In genomic region chr14:20455355-20456300, GRCh38 we compare ENCODE assay signal across 8 cellular contexts. TPM values are rescaled to one million over a fixed set of nuclear protein-coding genes. Genes with fewer than 3 reads are reported as not detected.
DNase-seq lines count a peak whose midpoint lies in the region; ATAC-seq and TF ChIP-seq lines count a peak whose summit lies in the region.

No MANE protein-coding gene starts in this region.

- H3K36me3 ChIP-seq in HUES64 (ENCODE audit: insufficient read depth, low read length), result peaks cover 71% of the 10 kb centered on the region
- peaks cover 0 to 64% of the 10 kb centered on the region in 2 donors for H3K36me3 ChIP-seq in psoas muscle (ENCODE audit: insufficient read depth in 1 of 2, low read depth in 1 of 2)

- H3K4me1 ChIP-seq in HUES64 (ENCODE audit: insufficient read depth, low read length) (peaks cover 15% of the 10 kb centered on the region; the same call in 1 of the 2 replicates), psoas muscle (peaks cover 40% of the 10 kb centered on the region)

- no peak overlapping the region for H3K4me3 Mint-ChIP-seq in T-cell

- DNase-seq in activated CD4-positive, alpha-beta T cell treated with anti-CD3 and anti-CD28 coated beads for 4 hours, result peak; percentile 49 to 55
- no peak for DNase-seq in activated CD4-positive, alpha-beta T cell treated with anti-CD3 and anti-CD28 coated beads for 1 hour
- DNase-seq in T-cell (peak in 20 of 34 experiments; percentile 74 to 87 (median 80)), fibroblast of the aortic adventitia (ENCODE audit: low read depth) (peak; percentile 91), psoas muscle (peak in 1 of 2 donors; percentile 50), hippocampal formation (lab: John Stamatoyannopoulos, UW) (no peak)

- H3K9me3 ChIP-seq in HUES64 (ENCODE audit: insufficient read depth, low read depth, low read length), result no peaks in the 10 kb centered on the region
- H3K9me3 ChIP-seq in psoas muscle, result no peaks in the 10 kb centered on the region

- POLR2A ChIA-PET in T-cell (lab: Charles Lee), result interaction anchor here (0.6 to 3.2 kb wide), 10 partner anchors 14 to 228 kb away, joined by 3 to 13 read pairs (median 4); partner anchors contain the start of genes PARP2 (in 1 of the 2) and TEP1 (in 1 of the 2)

- TF ChIP-seq CTCF in fibroblast of the aortic adventitia (IDR thresholded peaks at IDR 0.05; ENCODE audit: insufficient read depth, low read length) (no peak), psoas muscle (IDR thresholded peaks at IDR 0.05) (no peak)

- H3K36me3 Mint-ChIP-seq in T-cell, result peaks cover 39% of the 10 kb centered on the region

- 2% methylated on average over 39 of the region's 39 CpGs for WGBS in HUES64
- 1% methylated on average over 39 of the region's 39 CpGs for WGBS in psoas muscle, 3 donors

- CTCF ChIA-PET in T-cell (lab: Charles Lee), result interaction anchor here in 1 of 2 donors (0.5 to 2.8 kb wide), 8 partner anchors 22 to 1069 kb away, joined by 3 to 11 read pairs (median 4); partner anchors contain the start of gene TTC5

- H3K27me3 ChIP-seq in HUES64 (ENCODE audit: insufficient read depth, low read length) (no peaks in the 10 kb centered on the region), psoas muscle (ENCODE audit: insufficient read depth in 3 of 3, low read length in 2 of 3) (no peaks in the 10 kb centered on the region)

- H3K27ac ChIP-seq in HUES64 (ENCODE audit: low read depth, low read length) (peak overlapping the region; percentile 98), psoas muscle (peak overlapping the region; percentile 92)

- H3K9ac ChIP-seq in HUES64 (ENCODE audit: low read depth, low read length), result peak overlapping the region; percentile 99

- no peak overlapping the region for H3K27ac Mint-ChIP-seq in T-cell

- ATAC-seq in GM21526 (IDR thresholded peaks at IDR 0.05; ENCODE audit: low FRiP score, unreplicated experiment) (peak; percentile 47), T-cell (replicated peaks in 1 of 4) (peak; percentile 63 to 74 (median 64)), psoas muscle (peak; percentile 51 to 67 (median 54))

- no peaks in the 10 kb centered on the region for H3K9me3 Mint-ChIP-seq in T-cell

- H3K4me1 Mint-ChIP-seq in T-cell, result peaks cover 22 to 39% (median 32%) of the 10 kb centered on the region in 3 donors

- H3K27me3 Mint-ChIP-seq in T-cell, result no peaks in the 10 kb centered on the region

- intact Hi-C loops in psoas muscle (cut with DNase I), result loop anchor here (2.0 to 5.0 kb wide), 5 partner anchors 19 to 227 kb away; partner anchors contain the start of genes KLHL33 (in 1 of the 2), PARP2 (in 1 of the 2), RNASE4 (in 1 of the 2) and TEP1 (in 1 of the 2)

- H3K4me3 ChIP-seq in HUES64 (ENCODE audit: low read length) (peak overlapping the region; percentile 90), fibroblast of the aortic adventitia (ENCODE audit: low read depth, low read length) (peak overlapping the region; percentile 97), psoas muscle (peak overlapping the region; percentile 68)

RNA-seq across cellular contexts. Expression of gene APEX1, which starts 0.6 kb away (rescaled TPM):
- 343 TPM for polyA plus RNA-seq in HUES64 (2013, experiment 1 of 2)
- 344 TPM for polyA plus RNA-seq in HUES64 (2013, experiment 2 of 2)
- total RNA-seq in T-cell (100 to 1,000 TPM in 4 of 5 donors, 10 to 100 TPM in 1; 92.9 to 142 (median 120) TPM), fibroblast of the aortic adventitia (ENCODE audit: low replicate concordance) (58.8 and 358 TPM in 2 replicates), psoas muscle (10 to 100 TPM; 61.1 to 98.4 (median 85.8) TPM)
- polyA plus RNA-seq in psoas muscle, result 100 to 1,000 TPM in 1 of 3 donors, 10 to 100 TPM in 2; 90.0 to 111 (median 99.3) TPM

RNA-seq across cellular contexts. Expression of gene OSGEP, which starts 1.0 kb away (rescaled TPM):
- polyA plus RNA-seq in HUES64 (2013, experiment 1 of 2), result 32.5 TPM
- 26.3 TPM for polyA plus RNA-seq in HUES64 (2013, experiment 2 of 2)
- total RNA-seq in T-cell (10 to 100 TPM; 56.4 to 80.2 (median 61.5) TPM), fibroblast of the aortic adventitia (ENCODE audit: low replicate concordance) (31.2 and 45.6 TPM in 2 replicates), psoas muscle (10 to 100 TPM; 17.2 to 24.4 (median 18.6) TPM)
- 10 to 100 TPM; 16.6 to 24.3 (median 18.2) TPM for polyA plus RNA-seq in psoas muscle

RNA-seq across cellular contexts. Expression of gene PIP4P1, which starts 5.6 kb away (rescaled TPM):
- polyA plus RNA-seq in HUES64 (2013, experiment 1 of 2), result 28.4 TPM
- polyA plus RNA-seq in HUES64 (2013, experiment 2 of 2), result 30.2 TPM
- total RNA-seq in T-cell (10 to 100 TPM; 54.2 to 72.8 (median 57.5) TPM), fibroblast of the aortic adventitia (ENCODE audit: low replicate concordance) (23.7 and 25.3 TPM in 2 replicates), psoas muscle (10 to 100 TPM; 15.6 to 29.7 (median 20.7) TPM)
- polyA plus RNA-seq in psoas muscle, result 10 to 100 TPM; 23.0 to 56.5 (median 36.8) TPM

RNA-seq across cellular contexts. Expression of gene PNP, which starts 13.6 kb away (rescaled TPM):
- 77.1 TPM for polyA plus RNA-seq in HUES64 (2013, experiment 1 of 2)
- 67.5 TPM for polyA plus RNA-seq in HUES64 (2013, experiment 2 of 2)
- total RNA-seq in T-cell (10 to 100 TPM; 47.7 to 86.2 (median 77.9) TPM), fibroblast of the aortic adventitia (ENCODE audit: low replicate concordance) (14.7 and 39.2 TPM in 2 replicates), psoas muscle (10 to 100 TPM in 2 of 4 donors, 1 to 10 TPM in 2; 3.7 to 13.3 (median 7.3) TPM)
- 10 to 100 TPM in 1 of 3 donors, 1 to 10 TPM in 2; 4.1 to 42.5 (median 6.0) TPM for polyA plus RNA-seq in psoas muscle

RNA-seq across cellular contexts. Expression of gene KLHL33, which starts 19.7 kb away (rescaled TPM):
- polyA plus RNA-seq in HUES64 (2013, experiment 1 of 2), result not detected
- polyA plus RNA-seq in HUES64 (2013, experiment 2 of 2), result not detected
- total RNA-seq in T-cell, result under 1 TPM; 0.07 to 0.65 (median 0.22) TPM
- total RNA-seq in fibroblast of the aortic adventitia (ENCODE audit: low replicate concordance), result 0.18 and 0.65 TPM in 2 replicates
- 10 to 100 TPM in 2 of 4 donors, 1 to 10 TPM in 2; 2.3 to 19.5 (median 9.8) TPM for total RNA-seq in psoas muscle
- 1 to 10 TPM in 2 of 3 donors, under 1 TPM in 1; 0.30 to 2.8 (median 1.3) TPM for polyA plus RNA-seq in psoas muscle

Comparison
In these comparisons a context has a peak if more than half of its experiments do, and no peak if none do; other contexts are left out.
1. DNase-seq: peak in activated CD4-positive, alpha-beta T cell treated with anti-CD3 and anti-CD28 coated beads for 4 hours (2 of 2), T-cell (20 of 34) and fibroblast of the aortic adventitia (single experiment); none in activated CD4-positive, alpha-beta T cell treated with anti-CD3 and anti-CD28 coated beads for 1 hour (single experiment) and hippocampal formation (0 of 2).
2. Peak in every context shown above with its lines, with median percentiles within 50 percentile points of each other: ATAC-seq and H3K4me3 ChIP-seq.